In genomic region chr13:84776578-84776977, GRCh38 we compare ENCODE assay signal across 11 cellular contexts.
"Had no signal": no experiment of that assay in that cellular context is flagged by ENCODE, and none has a peak within 500 bp of the region (broad histone marks: within the 10 kb centered on the region; RNA-seq: fewer than 3 reads in every experiment).

No MANE protein-coding gene starts in this region.

- H3K4me3 ChIP-seq: GM23248, GM23338, HAP-1 had no signal

- H3K4me2 ChIP-seq: GM23338 had no signal

- H2AFZ ChIP-seq: GM23248, GM23338 had no signal

- ATAC-seq: GM23338, HCT116 had no signal

- H3K27ac ChIP-seq: GM23248 had no signal

- H3K4me1 ChIP-seq: HAP-1 had no signal

- H3K9ac ChIP-seq: GM23248 had no signal

- DNase-seq: GM23248, GOT3, H7, H9, HCEC 1CT, HFFc6 had no signal

- FAIRE-seq: H1, H54 had no signal

- H3K36me3 ChIP-seq: HAP-1 had no signal

- H3K9me3 ChIP-seq: HAP-1 had no signal
